In the genomic region with DNA sequence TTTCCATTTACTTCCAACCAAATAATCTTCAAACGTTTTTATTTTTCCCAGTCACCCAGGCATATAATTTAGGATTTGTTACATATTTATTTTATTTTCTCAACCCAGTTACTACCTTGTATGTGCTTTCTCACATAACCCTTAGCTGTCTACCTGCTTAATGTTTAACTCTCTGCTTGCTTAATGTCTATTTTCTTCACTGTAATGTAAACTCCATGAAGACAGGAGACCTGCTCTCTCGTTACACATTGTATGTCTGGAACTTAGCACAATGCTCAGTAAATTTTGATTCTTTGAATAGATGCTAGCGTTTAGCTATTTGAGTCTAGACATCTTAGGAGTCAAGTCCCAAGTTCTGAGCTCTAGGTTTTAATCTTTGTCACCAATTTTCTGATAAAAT, we compare ENCODE assay signal across 10 cellular contexts.
"Had no signal": no experiment of that assay in that cellular context is flagged by ENCODE, and none has a peak within 500 bp of the region (broad histone marks: within the 10 kb centered on the region; RNA-seq: fewer than 3 reads in every experiment).

No MANE protein-coding gene starts in this region.

- H3K9me3 ChIP-seq: HAP-1 had no signal

- H3K9ac ChIP-seq: GM23248 had no signal

- H2AFZ ChIP-seq: GM23248 had no signal

- DNase-seq: GM23248, GOT3, H7, HFFc6, IMR-90, KG1 had no signal

- H3K27ac ChIP-seq: GM23248, HL-60 had no signal

- FAIRE-seq: K562 had no signal

- H3K4me3 ChIP-seq: GM23248, HAP-1, K562 had no signal

- ATAC-seq: HCT116, K562 had no signal

- H3K4me1 ChIP-seq: HAP-1 had no signal
